In genomic region chr10:85545874-85546273, GRCh38 we compare ENCODE assay signal across 29 cellular contexts.
A peak's percentile ranks its signal among the peaks of the same experiment; 100 is the strongest.
DNase-seq lines count a peak whose midpoint lies in the region; ATAC-seq, FAIRE-seq and TF ChIP-seq lines count a peak whose summit lies in the region.
"Had no signal": no experiment of that assay in that cellular context is flagged by ENCODE, and none has a peak within 500 bp of the region (broad histone marks: within the 10 kb centered on the region; RNA-seq: fewer than 3 reads in every experiment).

No MANE protein-coding gene starts in this region.

- POLR2A ChIA-PET in GM12878 (lab: Charles Lee) (no interaction called here), GM10248 (lab: Yijun Ruan, JAX) (no interaction called here)

- intact Hi-C loops in GM12878 (cut with micrococcal nuclease; ENCODE audit: unreplicated experiment), result loop anchor here (5.0 kb wide), 1 partner anchor 826 kb away; no protein-coding TSS in a partner anchor

- H3K9ac ChIP-seq in GM12878 (ENCODE audit: control insufficient read depth, insufficient read depth, low read length), result no peak overlapping the region

- SMC1A ChIA-PET in GM12878 (lab: Charles Lee; ENCODE audit: uncharacterized antibody, unreplicated experiment), result no interaction called here

- no peak overlapping the region for H3K4me2 ChIP-seq in GM12878 (ENCODE audit: control insufficient read depth, insufficient read depth)

- no peaks in the 10 kb centered on the region for H3K9me3 ChIP-seq in GM12878 (replicated peaks; ENCODE audit: control insufficient read depth, insufficient read depth, low read length)
- H3K9me3 ChIP-seq: body of pancreas, lower lobe of right lung, sigmoid colon, tibial nerve had no signal

- TF ChIP-seq EP300 in GM12878 (IDR thresholded peaks at IDR 0.05; ENCODE audit: borderline replicate concordance in 1 of 2, control insufficient read depth in 1 of 2, low read depth in 2 of 2, low read length in 2 of 2), result no peak

- in situ Hi-C loops in KBM-7 (cut with MboI; ENCODE audit: low pct_unique_long_range_greater_than_20kb, low sequenced_read_pairs) (no loop called here), GM12878 (cut with MboI) (loop anchor here (10.0 kb wide), 1 partner anchor 829 kb away; no protein-coding TSS in a partner anchor)

- no peak overlapping the region for H3K27ac ChIP-seq in GM12878 (ENCODE audit: control insufficient read depth, insufficient read depth)
- H3K27ac ChIP-seq: body of pancreas, lower lobe of right lung, sigmoid colon, tibial nerve, VCaP had no signal

- no peak overlapping the region for H2AFZ ChIP-seq in GM12878 (ENCODE audit: control insufficient read depth, low read depth, low read length)

- no peak overlapping the region for H3K4me3 ChIP-seq in GM12878
- H3K4me3 ChIP-seq: body of pancreas, K562, lower lobe of right lung, sigmoid colon, tibial nerve had no signal

- RAD21 ChIA-PET in GM12878 (lab: Charles Lee; ENCODE audit: unreplicated experiment), result interaction anchor here (0.6 kb wide), 1 partner anchor 52 kb away, joined by 3 read pairs; no protein-coding TSS in a partner anchor

- no peaks in the 10 kb centered on the region for H3K79me2 ChIP-seq in GM12878 (ENCODE audit: control insufficient read depth, insufficient read depth, low read length)

- 11% methylated on average over 4 of the region's 4 CpGs for WGBS in GM12878 (ENCODE audit: insufficient coverage, insufficient replicate concordance, low lambda C conversion rate, missing lambda C conversion rate)

- H3K4me1 ChIP-seq in GM12878 (ENCODE audit: control insufficient read depth, insufficient read depth, low read length), result no peaks in the 10 kb centered on the region; the same call in 1 of the 2 replicates
- H3K4me1 ChIP-seq: body of pancreas, lower lobe of right lung, sigmoid colon had no signal

- no peak for FAIRE-seq in GM12878 (lab: Jason Lieb, UNC)
- FAIRE-seq: A204.1, K562, RCC 7860 had no signal

- ATAC-seq in GM12878, result no peak
- ATAC-seq: activated CD4-positive, alpha-beta T cell treated with anti-CD3 and anti-CD28 coated beads for 36 hours; activated CD8-positive, alpha-beta T cell treated with anti-CD3 and anti-CD28 coated beads, Interleukin-2, amount 10 ng/mL, durations not matched to agents 7 days and 5 days; body of pancreas; effector memory CD8-positive, alpha-beta T cell; K562; lower lobe of right lung; natural killer cell treated with Interleukin-12 subunit alpha and Interleukin-12 subunit beta and Interleukin-15 and Interleukin-18, amount 100 ng/mL, for 72 hours had no signal

- CTCF ChIA-PET in GM12878 (lab: Yijun Ruan, JAX) (no interaction called here), GM10248 (lab: Yijun Ruan, JAX) (no interaction called here)

- H3K36me3 ChIP-seq in GM12878 (ENCODE audit: control insufficient read depth in 2 of 2, insufficient read depth in 2 of 2, low read length in 1 of 2), result no peaks in the 10 kb centered on the region
- H3K36me3 ChIP-seq: lower lobe of right lung, sigmoid colon, tibial nerve had no signal

- TF ChIP-seq RAD21 in GM12878 (IDR thresholded peaks at IDR 0.05; ENCODE audit: insufficient read depth, low read depth, low read length), result no peak

- no peaks in the 10 kb centered on the region for H4K20me1 ChIP-seq in GM12878 (ENCODE audit: control insufficient read depth, insufficient read depth)

- no peak for TF ChIP-seq POLR2A in GM12878 (IDR thresholded peaks at IDR 0.05; ENCODE audit: low read depth, low read length)

- no peak for TF ChIP-seq CTCF in GM12878 (IDR thresholded peaks at IDR 0.05 in 2 of 3, conservative IDR thresholded peaks at IDR 0.05 in 1 of 3; ENCODE audit: control insufficient read depth in 2 of 3, extremely low read depth in 1 of 3, insufficient read depth in 1 of 3, low read depth in 3 of 3, low read length in 3 of 3)
- no peak for TF ChIP-seq CTCF in GM10248 (IDR thresholded peaks at IDR 0.05; ENCODE audit: control extremely low read depth, extremely low read depth, low read depth, missing control alignments)

- H3K27me3 ChIP-seq in GM12878 (replicated peaks in 1 of 2; ENCODE audit: control insufficient read depth in 2 of 2, insufficient read depth in 2 of 2, low read length in 1 of 2), result no peaks in the 10 kb centered on the region
- H3K27me3 ChIP-seq: body of pancreas, sigmoid colon, tibial nerve had no signal

- no TSS peak for BruUV-seq in GM12878 (replicated peaks; lab: Mats Ljungman, UMichigan)

- DNase-seq in NCI-H146 (lab: John Stamatoyannopoulos, UW) (peak; percentile 46), NCI-H146 treated with DMSO at 0.1 percent for 48 hours (lab: John Stamatoyannopoulos, UW; ENCODE audit: unreplicated experiment) (no peak), KBM-7 (peak; percentile 11), NOMO-1 treated with DMSO at 0.1 percent for 48 hours (lab: John Stamatoyannopoulos, UW; ENCODE audit: unreplicated experiment) (peak; percentile 81), GM12878 (ENCODE audit: low read depth, low spot score) (no peak), GM10248 (ENCODE audit: extremely low spot score) (no peak), KG1 (lab: John Stamatoyannopoulos, UW) (no peak), OCI-M2 (lab: John Stamatoyannopoulos, UW; ENCODE audit: unreplicated experiment) (no peak)
- DNase-seq: activated CD4-positive, alpha-beta T cell treated with anti-CD3 and anti-CD28 coated beads for 36 hours; activated CD8-positive, alpha-beta T cell treated with anti-CD3 and anti-CD28 coated beads, Interleukin-2, amount 10 ng/mL, durations not matched to agents 7 days and 5 days; activated naive CD4-positive, alpha-beta T cell treated with anti-CD3 and anti-CD28 coated beads for 36 hours; body of pancreas; CD4-positive, alpha-beta T cell; effector memory CD8-positive, alpha-beta T cell; hypothalamus; lower lobe of right lung; NCI-H2029; NCI-H226; occipital lobe; SHP77 treated with DMSO at 0.1 percent for 48 hours; sigmoid colon; stimulated activated CD4-positive, alpha-beta T cell treated with anti-CD3 and anti-CD28 coated beads, Interleukin-4, amount 100 ng/mL, for 24 hours; T-helper 9 cell had no signal

TF ChIP-seq in GM12878, 131 proteins besides CTCF, POLR2A, EP300 and RAD21:
- peak; percentile 65; the same call in 1 of the 2 replicates for TF ChIP-seq SPI1 (IDR thresholded peaks at IDR 0.05; ENCODE audit: borderline replicate concordance, insufficient read depth, low read depth, low read length)
- TF ChIP-seq SRF (IDR thresholded peaks at IDR 0.05; ENCODE audit: low read depth in 2 of 2, low read length in 2 of 2), result no peak
- TF ChIP-seq RUNX3 (IDR thresholded peaks at IDR 0.05; ENCODE audit: low read length), result 0 out of 2 replicates have a peak, but pooled peaks have one; percentile 13
- no peak for TF ChIP-seq ATF7 (IDR thresholded peaks at IDR 0.05; ENCODE audit: low read depth)

Comparison
In these comparisons a context has a peak if more than half of its experiments do, and no peak if none do; other contexts are left out.
1. DNase-seq: peak in NCI-H146 (single experiment), KBM-7 (single experiment) and NOMO-1 treated with DMSO at 0.1 percent for 48 hours (single experiment); none in NCI-H146 treated with DMSO at 0.1 percent for 48 hours (single experiment), GM12878 (single experiment), GM10248 (single experiment), KG1 (single experiment) and OCI-M2 (single experiment).